ENCODE assay signal across 1 cellular context in genomic region chr19:39125554-39126311, GRCh38.
TF ChIP-seq lines count a peak whose summit lies in the region.

Gene PAK4 (plus strand): TSS chr19:39125786. CDS start chr19:39169554, 43,768 bp downstream.

TF ChIP-seq in HepG2, 621 proteins besides CTCF, POLR2A, EP300 and RAD21 (continued from another document and continues in another):
- TF ChIP-seq ATF4 (CRISPR knock-in tag; IDR thresholded peaks at IDR 0.05) (0 out of 4 replicates have a peak, but pooled peaks of 1 of the 2 experiments have one; percentile 24), FOXP1 (IDR thresholded peaks at IDR 0.05) (no peak), FOXP1 (CRISPR knock-in tag; IDR thresholded peaks at IDR 0.05) (no peak), TEAD2 (CRISPR knock-in tag; IDR thresholded peaks at IDR 0.05) (no peak), ZNF816 (CRISPR knock-in tag; IDR thresholded peaks at IDR 0.05; ENCODE audit: borderline replicate concordance) (no peak), ZNF451 (CRISPR knock-in tag; IDR thresholded peaks at IDR 0.05) (peak; percentile 61; the same call in 1 of the 2 replicates), KMT2B (CRISPR knock-in tag; IDR thresholded peaks at IDR 0.05) (no peak; the same call in 1 of the 2 replicates), YEATS4 (CRISPR knock-in tag; IDR thresholded peaks at IDR 0.05; ENCODE audit: borderline replicate concordance) (peak; percentile 79), KMT2A (CRISPR knock-in tag; IDR thresholded peaks at IDR 0.05) (no peak), CENPBD1 (CRISPR knock-in tag; IDR thresholded peaks at IDR 0.05; ENCODE audit: borderline replicate concordance, low read depth) (no peak), ZNF878 (CRISPR knock-in tag; IDR thresholded peaks at IDR 0.05) (no peak), ZNF260 (CRISPR knock-in tag; IDR thresholded peaks at IDR 0.05; ENCODE audit: borderline replicate concordance, low read depth) (no peak), GATA4 (IDR thresholded peaks at IDR 0.05; ENCODE audit: borderline replicate concordance, low read depth) (no peak), ZNF333 (CRISPR knock-in tag; IDR thresholded peaks at IDR 0.05; ENCODE audit: borderline replicate concordance) (no peak), ZNF280B (CRISPR knock-in tag; IDR thresholded peaks at IDR 0.05; ENCODE audit: borderline replicate concordance) (peak; percentile 84; the same call in 1 of the 2 replicates), FOXK1 (CRISPR knock-in tag; IDR thresholded peaks at IDR 0.05; ENCODE audit: borderline replicate concordance, low read depth) (no peak), AGO2 (optimal IDR thresholded peaks at IDR 0.05; ENCODE audit: low read depth, low read length) (peak; percentile 90), TFE3 (CRISPR knock-in tag; IDR thresholded peaks at IDR 0.05) (no peak), BATF2 (CRISPR knock-in tag; IDR thresholded peaks at IDR 0.05) (no peak; the same call in 1 of the 2 replicates), RARA (CRISPR knock-in tag; IDR thresholded peaks at IDR 0.05) (peak; percentile 35), SP4 (CRISPR knock-in tag; IDR thresholded peaks at IDR 0.05) (peak; percentile 87), SALL2 (CRISPR knock-in tag; IDR thresholded peaks at IDR 0.05) (peak; percentile 90), ZNF775 (CRISPR knock-in tag; IDR thresholded peaks at IDR 0.05; ENCODE audit: borderline replicate concordance) (no peak), USF2 (IDR thresholded peaks at IDR 0.05; ENCODE audit: low read depth, low read length) (no peak), USF2 (CRISPR knock-in tag; IDR thresholded peaks at IDR 0.05; ENCODE audit: borderline replicate concordance) (no peak; the same call in 1 of the 2 replicates), ZNF841 (CRISPR knock-in tag; IDR thresholded peaks at IDR 0.05; ENCODE audit: borderline replicate concordance) (no peak), ZNF780A (CRISPR knock-in tag; IDR thresholded peaks at IDR 0.05) (no peak), HMG20B (CRISPR knock-in tag; conservative IDR thresholded peaks at IDR 0.05) (no peak), PHF8 (CRISPR knock-in tag; IDR thresholded peaks at IDR 0.05) (peak; percentile 82), CHD4 (IDR thresholded peaks at IDR 0.05; ENCODE audit: borderline replicate concordance, low read length) (peak; percentile 42; the same call in 1 of the 2 replicates), NFAT5 (CRISPR knock-in tag; IDR thresholded peaks at IDR 0.05) (0 out of 2 replicates have a peak, but pooled peaks have one; percentile 55), XBP1 (CRISPR knock-in tag; IDR thresholded peaks at IDR 0.05) (no peak), MTF1 (CRISPR knock-in tag; IDR thresholded peaks at IDR 0.05) (no peak), FOXA3 (CRISPR knock-in tag; IDR thresholded peaks at IDR 0.05) (0 out of 2 replicates have a peak, but pooled peaks have one; percentile 10), ZBTB39 (CRISPR knock-in tag; IDR thresholded peaks at IDR 0.05) (0 out of 2 replicates have a peak, but pooled peaks have one; percentile 32), ZNF614 (CRISPR knock-in tag; IDR thresholded peaks at IDR 0.05; ENCODE audit: borderline replicate concordance) (no peak), POLR2AphosphoS2 (IDR thresholded peaks at IDR 0.05; ENCODE audit: low read depth, low read length) (no peak), SAFB2 (CRISPR knock-in tag; IDR thresholded peaks at IDR 0.05; ENCODE audit: borderline replicate concordance, low read depth) (peak; percentile 62; the same call in 1 of the 2 replicates), ZFP90 (CRISPR knock-in tag; IDR thresholded peaks at IDR 0.05; ENCODE audit: borderline replicate concordance) (peak; percentile 23; the same call in 1 of the 2 replicates), MYC (CRISPR knock-in tag; IDR thresholded peaks at IDR 0.05; ENCODE audit: borderline replicate concordance) (peak; percentile 67; the same call in 1 of the 2 replicates), SIX4 (CRISPR knock-in tag; IDR thresholded peaks at IDR 0.05) (no peak), NPAS2 (CRISPR knock-in tag; IDR thresholded peaks at IDR 0.05; ENCODE audit: borderline replicate concordance) (no peak), MED8 (CRISPR knock-in tag; IDR thresholded peaks at IDR 0.05; ENCODE audit: insufficient replicate concordance) (peak; percentile 87), NFE2 (CRISPR knock-in tag; IDR thresholded peaks at IDR 0.05) (no peak), MAF1 (CRISPR knock-in tag; IDR thresholded peaks at IDR 0.05; ENCODE audit: borderline replicate concordance) (0 out of 2 replicates have a peak, but pooled peaks have one; percentile 42), NR3C1 (CRISPR knock-in tag; IDR thresholded peaks at IDR 0.05) (no peak)
- TF ChIP-seq, protein P1, sequence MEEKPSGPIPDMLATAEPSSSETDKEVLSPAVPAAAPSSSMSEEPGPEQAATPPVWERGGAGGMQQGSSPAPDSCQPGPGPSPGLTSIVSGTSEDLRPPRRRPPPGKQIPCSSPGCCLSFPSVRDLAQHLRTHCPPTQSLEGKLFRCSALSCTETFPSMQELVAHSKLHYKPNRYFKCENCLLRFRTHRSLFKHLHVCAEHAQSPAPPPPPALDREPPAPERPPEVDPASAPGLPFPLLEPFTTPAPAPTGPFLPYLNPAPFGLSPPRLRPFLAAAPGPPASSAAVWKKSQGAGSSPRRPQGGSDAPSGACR (CRISPR knock-in tag; IDR thresholded peaks at IDR 0.05): peak; percentile 75; the same call in 1 of the 2 replicates
- TF ChIP-seq, protein P2, sequence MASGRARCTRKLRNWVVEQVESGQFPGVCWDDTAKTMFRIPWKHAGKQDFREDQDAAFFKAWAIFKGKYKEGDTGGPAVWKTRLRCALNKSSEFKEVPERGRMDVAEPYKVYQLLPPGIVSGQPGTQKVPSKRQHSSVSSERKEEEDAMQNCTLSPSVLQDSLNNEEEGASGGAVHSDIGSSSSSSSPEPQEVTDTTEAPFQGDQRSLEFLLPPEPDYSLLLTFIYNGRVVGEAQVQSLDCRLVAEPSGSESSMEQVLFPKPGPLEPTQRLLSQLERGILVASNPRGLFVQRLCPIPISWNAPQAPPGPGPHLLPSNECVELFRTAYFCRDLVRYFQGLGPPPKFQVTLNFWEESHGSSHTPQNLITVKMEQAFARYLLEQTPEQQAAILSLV (CRISPR knock-in tag; IDR thresholded peaks at IDR 0.05; ENCODE audit: borderline replicate concordance): peak; percentile 95
- TF ChIP-seq, protein P3, sequence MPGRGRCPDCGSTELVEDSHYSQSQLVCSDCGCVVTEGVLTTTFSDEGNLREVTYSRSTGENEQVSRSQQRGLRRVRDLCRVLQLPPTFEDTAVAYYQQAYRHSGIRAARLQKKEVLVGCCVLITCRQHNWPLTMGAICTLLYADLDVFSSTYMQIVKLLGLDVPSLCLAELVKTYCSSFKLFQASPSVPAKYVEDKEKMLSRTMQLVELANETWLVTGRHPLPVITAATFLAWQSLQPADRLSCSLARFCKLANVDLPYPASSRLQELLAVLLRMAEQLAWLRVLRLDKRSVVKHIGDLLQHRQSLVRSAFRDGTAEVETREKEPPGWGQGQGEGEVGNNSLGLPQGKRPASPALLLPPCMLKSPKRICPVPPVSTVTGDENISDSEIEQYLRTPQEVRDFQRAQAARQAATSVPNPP (CRISPR knock-in tag; IDR thresholded peaks at IDR 0.05): no peak
